In genomic region chr10:86757110-86757790, GRCh38 we compare ENCODE assay signal across 8 cellular contexts. TPM values are rescaled to one million over a fixed set of nuclear protein-coding genes. Genes with fewer than 3 reads are reported as not detected.
DNase-seq lines count a peak whose midpoint lies in the region; ATAC-seq, FAIRE-seq and TF ChIP-seq lines count a peak whose summit lies in the region.

No MANE protein-coding gene starts in this region.

- H3K4me3 ChIP-seq in RWPE2 (ENCODE audit: severe bottlenecking) (peak overlapping the region; percentile 72), body of pancreas (peak overlapping the region; percentile 16 to 61), keratinocyte (ENCODE audit: control insufficient read depth in 2 of 3, extremely low read depth in 1 of 3, insufficient read depth in 2 of 3, low read depth in 1 of 3, low read length in 3 of 3) (peak overlapping the region; percentile 63 to 96 (median 92))

- H3K36me3 ChIP-seq in RWPE2 (ENCODE audit: low read depth) (no peaks in the 10 kb centered on the region), body of pancreas (replicated peaks in 1 of 2; ENCODE audit: insufficient read depth in 1 of 2, low read depth in 2 of 2) (no peaks in the 10 kb centered on the region), keratinocyte (ENCODE audit: control insufficient read depth in 2 of 2, extremely low read depth in 1 of 2, insufficient read depth in 2 of 2, low read length in 2 of 2) (no peaks in the 10 kb centered on the region)

- DNase-seq in DMS114 treated with DMSO at 0.1 percent for 48 hours (lab: John Stamatoyannopoulos, UW; ENCODE audit: unreplicated experiment) (peak; percentile 69), RWPE2 (ENCODE audit: low spot score) (no peak), body of pancreas (peak; percentile 33 to 60 (median 39)), keratinocyte (ENCODE audit: low read depth, low spot score) (no peak)
- DNase-seq in stimulated activated CD4-positive, alpha-beta T cell treated with anti-CD3 and anti-CD28 coated beads, Interleukin-15, amount 100 ng/mL, for 24 hours = peak; percentile 41

- no peak for FAIRE-seq in keratinocyte (lab: Jason Lieb, UNC)

- no peaks in the 10 kb centered on the region for H3K27me3 ChIP-seq in RWPE2 (ENCODE audit: insufficient read depth, poor library complexity, severe bottlenecking)
- H3K27me3 ChIP-seq in body of pancreas = no peaks in the 10 kb centered on the region
- no peaks in the 10 kb centered on the region for H3K27me3 ChIP-seq in keratinocyte (ENCODE audit: control insufficient read depth, extremely low read depth, insufficient read depth, low read length)

- intact Hi-C loops in body of pancreas (cut with DNase I) = no loop called here

- peak overlapping the region; percentile 56 for H2AFZ ChIP-seq in keratinocyte (ENCODE audit: control insufficient read depth, low read length)

- H3K9me1 ChIP-seq in keratinocyte (ENCODE audit: control insufficient read depth, extremely low read depth, insufficient read depth, low read length) = no peaks in the 10 kb centered on the region

- ATAC-seq in HG02610 (IDR thresholded peaks at IDR 0.05; ENCODE audit: unreplicated experiment) (peak; percentile 5), RWPE2 (ENCODE audit: low read depth) (peak; percentile 3; the same call in 1 of the 3 replicates), body of pancreas (peak; percentile 3), GM19467 (IDR thresholded peaks at IDR 0.05; ENCODE audit: unreplicated experiment) (no peak), HG03442 (IDR thresholded peaks at IDR 0.05; ENCODE audit: unreplicated experiment) (no peak)

- peak overlapping the region; percentile 88 for H3K4me2 ChIP-seq in keratinocyte (ENCODE audit: control insufficient read depth, extremely low read depth, insufficient read depth, low read depth, low read length)

- H3K9me3 ChIP-seq in RWPE2 (ENCODE audit: severe bottlenecking) (no peaks in the 10 kb centered on the region), body of pancreas (no peaks in the 10 kb centered on the region), keratinocyte (ENCODE audit: control insufficient read depth, low read depth, low read length) (no peaks in the 10 kb centered on the region)

- H3K9ac ChIP-seq in keratinocyte (ENCODE audit: control insufficient read depth, extremely low read depth, insufficient read depth, low read length) = peak overlapping the region; percentile 85

- dilution Hi-C loops in keratinocyte (cut with MboI; ENCODE audit: extremely low pct_ligation_motif_present, low sequenced_read_pairs) = no loop called here

- TF ChIP-seq CTCF in RWPE2 (IDR thresholded peaks at IDR 0.05; ENCODE audit: poor library complexity, severe bottlenecking) (peak; percentile 19), body of pancreas (IDR thresholded peaks at IDR 0.05) (peak in 4 of 7 experiments; percentile 40 to 46 (median 44)), keratinocyte (optimal IDR thresholded peaks at IDR 0.05 in 1 of 3, IDR thresholded peaks at IDR 0.05 in 1 of 3, conservative IDR thresholded peaks at IDR 0.05 in 1 of 3; ENCODE audit: extremely low read depth in 1 of 3, insufficient read depth in 2 of 3, low read length in 3 of 3) (peak in 1 of 3 experiments; percentile 27)

- TF ChIP-seq POLR2A in body of pancreas (IDR thresholded peaks at IDR 0.05) = peak in 2 of 3 donors; percentile 18 to 29

- no peaks in the 10 kb centered on the region for H4K20me1 ChIP-seq in keratinocyte (ENCODE audit: control insufficient read depth, extremely low read depth, insufficient read depth, low read length)

- H3K4me1 ChIP-seq in RWPE2 (ENCODE audit: insufficient read depth, poor library complexity, severe bottlenecking) (peaks cover 12% of the 10 kb centered on the region), body of pancreas (peaks cover 40% of the 10 kb centered on the region), keratinocyte (ENCODE audit: control insufficient read depth, extremely low read depth, insufficient read depth, low read length) (peaks cover 20% of the 10 kb centered on the region)

- H3K27ac ChIP-seq in RWPE2 (ENCODE audit: poor library complexity, severe bottlenecking) (peak overlapping the region; percentile 72), body of pancreas (peak overlapping the region; percentile 91 to 100 (median 98)), keratinocyte (ENCODE audit: control insufficient read depth, insufficient read depth, low read length) (peak overlapping the region; percentile 63)

- H3K79me2 ChIP-seq in keratinocyte (ENCODE audit: control insufficient read depth, insufficient read depth, low read length) = peaks cover 60% of the 10 kb centered on the region

- WGBS in body of pancreas, 2 donors = 1 to 2% methylated on average over 13 to 39 of the region's 42 CpGs

RNA-seq across cellular contexts. Expression of gene BMPR1A, which starts 0.8 kb away (rescaled TPM):
- total RNA-seq in body of pancreas = 10 to 100 TPM in 1 of 2 donors, 1 to 10 TPM in 1; 9.9 to 12.2 TPM
- polyA plus RNA-seq in keratinocyte = 14.3 to 22.2 TPM (median 21.4 TPM) in 3 replicates
- polyA plus RNA-seq in keratinocyte (2011; ENCODE audit: low read depth) = 7.4 TPM
- polyA plus RNA-seq in keratinocyte (2011; cell fraction: cytosol; rRNA removed) = 8.4 and 17.6 TPM in 2 replicates
- polyA plus RNA-seq in keratinocyte (2011; cell fraction: nucleus; rRNA removed) = 15.0 and 17.2 TPM in 2 replicates
- 8.6 and 12.7 TPM in 2 replicates for polyA plus RNA-seq in keratinocyte (2012; ENCODE audit: low replicate concordance)
- polyA minus RNA-seq in keratinocyte = 8.4 to 38.8 TPM (median 28.5 TPM) in 3 replicates
- polyA minus RNA-seq in keratinocyte (2011; cell fraction: cytosol; rRNA and poly(A)+ RNA removed) = 15.5 TPM
- polyA minus RNA-seq in keratinocyte (2011; cell fraction: nucleus; rRNA and poly(A)+ RNA removed) = 18.8 and 35.2 TPM in 2 replicates

Comparison
In these comparisons a context has a peak if more than half of its experiments do, and no peak if none do; other contexts are left out.
1. DNase-seq: peak in DMS114 treated with DMSO at 0.1 percent for 48 hours (single experiment), body of pancreas (4 of 4) and stimulated activated CD4-positive, alpha-beta T cell treated with anti-CD3 and anti-CD28 coated beads, Interleukin-15, amount 100 ng/mL, for 24 hours (single experiment); none in RWPE2 (single experiment) and keratinocyte (single experiment).
2. ATAC-seq: peak in HG02610 (single experiment), RWPE2 (single experiment) and body of pancreas (single experiment); none in GM19467 (single experiment) and HG03442 (single experiment).
3. H3K4me3 ChIP-seq: peak in every context shown above with its lines; median percentile 92 in keratinocyte; 72 in RWPE2; 38 in body of pancreas.
4. Peak in every context shown above with its lines, with median percentiles within 50 percentile points of each other: H3K27ac ChIP-seq.